9 cellular contexts compared by ENCODE assay signal in genomic region chr2:120231564-120231973, GRCh38. TPM values are rescaled to one million over a fixed set of nuclear protein-coding genes. Genes with fewer than 3 reads are reported as not detected.
DNase-seq lines count a peak whose midpoint lies in the region; ATAC-seq lines count a peak whose summit lies in the region.
"Had no signal": no experiment of that assay in that cellular context is flagged by ENCODE, and none has a peak within 500 bp of the region (broad histone marks: within the 10 kb centered on the region; RNA-seq: fewer than 3 reads in every experiment).

No MANE protein-coding gene starts in this region.

- H3K36me3 Mint-ChIP-seq in CD8-positive, alpha-beta memory T cell = peaks cover 0 to 13% (median 0%) of the 10 kb centered on the region in 3 donors
- H3K36me3 Mint-ChIP-seq in T-helper 2 cell treated with Interferon-gamma antibody and Interleukin-4, amounts not matched to agents 5 μg/mL and 100 μg/mL, for 36 hours (ENCODE audit: low read depth) = peaks cover 52% of the 10 kb centered on the region

- H3K4me3 Mint-ChIP-seq in CD8-positive, alpha-beta memory T cell = peak overlapping the region; percentile 91 to 99 (median 95)
- peak overlapping the region; percentile 99 for H3K4me3 Mint-ChIP-seq in T-helper 2 cell treated with Interferon-gamma antibody and Interleukin-4, amounts not matched to agents 5 μg/mL and 100 μg/mL, for 36 hours

- peak; percentile 14 for ATAC-seq in GM21576 (IDR thresholded peaks at IDR 0.05; ENCODE audit: unreplicated experiment)

- H2BK120ac ChIP-seq in mesenchymal stem cell (ENCODE audit: low read depth, low read length) = no peak overlapping the region

- H2AK5ac ChIP-seq in mesenchymal stem cell (ENCODE audit: low read length, severe bottlenecking) = no peak overlapping the region

- no peak overlapping the region for H2BK5ac ChIP-seq in mesenchymal stem cell (ENCODE audit: low read depth, low read length, poor library complexity, severe bottlenecking)

- peaks cover 42 to 59% (median 58%) of the 10 kb centered on the region in 3 donors for H3K4me1 Mint-ChIP-seq in CD8-positive, alpha-beta memory T cell
- H3K4me1 Mint-ChIP-seq in T-helper 2 cell treated with Interferon-gamma antibody and Interleukin-4, amounts not matched to agents 5 μg/mL and 100 μg/mL, for 36 hours (ENCODE audit: low read depth) = peaks cover 56% of the 10 kb centered on the region

- H3K4me2 ChIP-seq in mesenchymal stem cell (ENCODE audit: low read length, poor library complexity, severe bottlenecking) = no peak overlapping the region

- H4K8ac ChIP-seq in mesenchymal stem cell (ENCODE audit: low read length) = no peak overlapping the region

- no peak overlapping the region for H3K4ac ChIP-seq in mesenchymal stem cell (ENCODE audit: low read depth in 1 of 2, low read length in 2 of 2)

- no peak overlapping the region for H3K14ac ChIP-seq in mesenchymal stem cell (ENCODE audit: low read length in 2 of 2)

- DNase-seq in CD8-positive, alpha-beta memory T cell = peak in 1 of 5 donors; percentile 7
- DNase-seq in T-helper 2 cell treated with Interferon-gamma antibody and Interleukin-4, amounts not matched to agents 5 μg/mL and 100 μg/mL, for 36 hours (ENCODE audit: low spot score) = no peak
- DNase-seq in mesenchymal stem cell (no peak), cerebellum (ENCODE audit: low spot score) (no peak), NCI-H1048 (lab: John Stamatoyannopoulos, UW) (no peak), HCEC 1CT (no peak), COLO829 (ENCODE audit: low spot score) (no peak)

- H4K91ac ChIP-seq in mesenchymal stem cell (ENCODE audit: low read length) = no peak overlapping the region

- H3K27ac ChIP-seq in CD8-positive, alpha-beta memory T cell (ENCODE audit: low read depth, low read length) = peak overlapping the region; percentile 58
- H3K27ac ChIP-seq in mesenchymal stem cell (ENCODE audit: low read length, poor library complexity, severe bottlenecking) = no peak overlapping the region

- H2AFZ ChIP-seq in mesenchymal stem cell (ENCODE audit: low read depth, low read length) = no peak overlapping the region

- H3K27me3 ChIP-seq in CD8-positive, alpha-beta memory T cell (ENCODE audit: insufficient read depth, low read length, poor library complexity, severe bottlenecking) = no peaks in the 10 kb centered on the region
- peaks cover 3 to 5% of the 10 kb centered on the region in 2 experiments for H3K27me3 ChIP-seq in mesenchymal stem cell (ENCODE audit: control insufficient read depth in 1 of 2, insufficient read depth in 1 of 2, low read length in 2 of 2)
- H3K27me3 ChIP-seq: ovary had no signal

- H3K23ac ChIP-seq in mesenchymal stem cell (ENCODE audit: low read length in 2 of 2) = no peak overlapping the region

- peak overlapping the region; percentile 86 for H3K9ac ChIP-seq in mesenchymal stem cell (ENCODE audit: low read length)

- no peak overlapping the region for H3K18ac ChIP-seq in mesenchymal stem cell (ENCODE audit: low read depth in 1 of 2, low read length in 2 of 2)

- 96% methylated on average over 4 of the region's 4 CpGs for WGBS in mesenchymal stem cell

- H3K36me3 ChIP-seq in CD8-positive, alpha-beta memory T cell (ENCODE audit: insufficient read depth, low read length) = no peaks in the 10 kb centered on the region
- no peaks in the 10 kb centered on the region for H3K36me3 ChIP-seq in mesenchymal stem cell (ENCODE audit: control insufficient read depth in 1 of 2, insufficient read depth in 2 of 2, low read depth in 1 of 2, low read length in 2 of 2)
- H3K36me3 ChIP-seq: ovary had no signal

- peaks cover 39% of the 10 kb centered on the region for H3K4me1 ChIP-seq in CD8-positive, alpha-beta memory T cell (ENCODE audit: insufficient read depth, low read length)
- H3K4me1 ChIP-seq in mesenchymal stem cell (ENCODE audit: control insufficient read depth, insufficient read depth, low read depth, low read length) = peaks cover 3% of the 10 kb centered on the region

- no peaks in the 10 kb centered on the region for H3K79me1 ChIP-seq in mesenchymal stem cell (replicated peaks; ENCODE audit: low read length, poor library complexity, severe bottlenecking)

- peak overlapping the region; percentile 67 for H3K4me3 ChIP-seq in CD8-positive, alpha-beta memory T cell (ENCODE audit: low read length)
- H3K4me3 ChIP-seq in mesenchymal stem cell (ENCODE audit: insufficient read depth in 1 of 2, low read depth in 1 of 2, low read length in 2 of 2) = peak overlapping the region in 1 of 2 experiments; percentile 78

- no peaks in the 10 kb centered on the region for H3K9me3 ChIP-seq in CD8-positive, alpha-beta memory T cell (ENCODE audit: low read length)
- H3K9me3 ChIP-seq in mesenchymal stem cell (ENCODE audit: control insufficient read depth, low read length) = no peaks in the 10 kb centered on the region
- H3K9me3 ChIP-seq: ovary had no signal

- H3K27me3 Mint-ChIP-seq in CD8-positive, alpha-beta memory T cell = no peaks in the 10 kb centered on the region
- H3K27me3 Mint-ChIP-seq in T-helper 2 cell treated with Interferon-gamma antibody and Interleukin-4, amounts not matched to agents 5 μg/mL and 100 μg/mL, for 36 hours (ENCODE audit: low read depth) = no peaks in the 10 kb centered on the region

- POLR2A ChIA-PET in CD8-positive, alpha-beta memory T cell (lab: Charles Lee) = interaction anchor here (0.8 to 3.2 kb wide), 6 partner anchors 9 to 539 kb away, joined by 3 to 23 read pairs (median 10); partner anchors contain the start of genes EPB41L5, RALB and TMEM185B

- CTCF ChIA-PET in CD8-positive, alpha-beta memory T cell (lab: Charles Lee) = interaction anchor here (0.8 to 2.5 kb wide), 7 partner anchors 8 to 123 kb away, joined by 3 to 9 read pairs (median 7); partner anchors contain the start of genes RALB and TMEM185B

- peak overlapping the region; percentile 91 to 99 (median 96) for H3K27ac Mint-ChIP-seq in CD8-positive, alpha-beta memory T cell
- peak overlapping the region; percentile 96 for H3K27ac Mint-ChIP-seq in T-helper 2 cell treated with Interferon-gamma antibody and Interleukin-4, amounts not matched to agents 5 μg/mL and 100 μg/mL, for 36 hours

- H2BK12ac ChIP-seq in mesenchymal stem cell (ENCODE audit: low read length in 2 of 2) = no peak overlapping the region

- H3K9me3 Mint-ChIP-seq in CD8-positive, alpha-beta memory T cell = no peaks in the 10 kb centered on the region
- peaks cover 3% of the 10 kb centered on the region for H3K9me3 Mint-ChIP-seq in T-helper 2 cell treated with Interferon-gamma antibody and Interleukin-4, amounts not matched to agents 5 μg/mL and 100 μg/mL, for 36 hours

- no peak overlapping the region for H2BK15ac ChIP-seq in mesenchymal stem cell (ENCODE audit: low read depth, poor library complexity, severe bottlenecking)

RNA-seq across cellular contexts. Expression of gene TMEM185B, which starts 8.4 kb away (rescaled TPM):
- 10 to 100 TPM; 32.3 to 33.5 TPM for total RNA-seq in CD8-positive, alpha-beta memory T cell
- polyA plus RNA-seq in CD8-positive, alpha-beta memory T cell = 22.9 TPM
- 24.4 TPM for polyA plus RNA-seq in mesenchymal stem cell (2013, experiment 1 of 2)
- 24.2 TPM for polyA plus RNA-seq in mesenchymal stem cell (2013, experiment 2 of 2)
- total RNA-seq in cerebellum = 16.6 TPM

RNA-seq across cellular contexts. Expression of gene RALB, which starts 21.1 kb away (rescaled TPM):
- total RNA-seq in CD8-positive, alpha-beta memory T cell = 10 to 100 TPM; 37.3 to 39.6 TPM
- 32.5 TPM for polyA plus RNA-seq in CD8-positive, alpha-beta memory T cell
- polyA plus RNA-seq in mesenchymal stem cell (2013, experiment 1 of 2) = 50.6 TPM
- polyA plus RNA-seq in mesenchymal stem cell (2013, experiment 2 of 2) = 51.3 TPM
- total RNA-seq in cerebellum = 24.0 TPM
